ENCODE assay signal across 21 cellular contexts in the genomic region with DNA sequence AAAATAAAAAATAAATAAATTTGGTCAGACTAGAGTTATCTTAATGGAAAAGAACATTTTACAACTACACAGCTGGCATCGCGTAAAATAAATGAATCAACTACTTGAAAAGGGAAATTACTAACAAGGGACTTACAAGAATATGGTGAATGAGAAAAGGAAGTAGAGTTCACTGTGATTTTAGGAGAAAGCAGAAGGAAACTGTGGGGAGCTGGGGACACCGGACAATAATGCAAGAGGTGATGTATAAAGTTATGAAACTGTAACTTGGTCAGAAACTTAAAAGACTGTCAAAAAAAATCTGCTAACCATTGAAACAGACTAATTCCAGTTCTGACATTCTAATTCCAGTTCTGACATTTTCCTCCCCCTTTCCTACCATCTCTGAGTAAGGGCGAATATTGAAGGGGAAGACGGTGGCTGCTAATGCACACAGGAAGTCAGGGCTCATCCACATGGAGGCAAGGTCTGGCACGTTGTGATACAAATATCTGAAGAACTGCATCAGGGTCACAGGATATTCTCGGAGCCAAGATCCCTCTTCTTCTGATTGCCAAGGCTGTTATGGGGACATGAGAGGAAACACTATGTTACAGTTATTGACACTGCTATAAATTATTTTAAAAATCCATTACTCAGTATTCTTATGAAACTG.
DNase-seq lines count a peak whose midpoint lies in the region; ATAC-seq and TF ChIP-seq lines count a peak whose summit lies in the region.
"Had no signal": no experiment of that assay in that cellular context is flagged by ENCODE, and none has a peak within 500 bp of the region (broad histone marks: within the 10 kb centered on the region; RNA-seq: fewer than 3 reads in every experiment).

No MANE protein-coding gene starts in this region.

- ATAC-seq in naive thymus-derived CD4-positive, alpha-beta T cell: peak; percentile 72
- ATAC-seq: K562; stimulated activated naive CD8-positive, alpha-beta T cell treated with anti-CD3 and anti-CD28 coated beads, Interleukin-15, amount 100 ng/mL, for 72 hours had no signal

- DNase-seq in CD1c-positive myeloid dendritic cell (ENCODE audit: extremely low spot score) (peak; percentile 36), NB4 (ENCODE audit: low read depth) (peak; percentile 53), cerebellum (ENCODE audit: low spot score) (no peak), COR-L47 (lab: John Stamatoyannopoulos, UW) (no peak), putamen (ENCODE audit: low spot score) (no peak), foreskin melanocyte (no peak)
- DNase-seq in naive thymus-derived CD4-positive, alpha-beta T cell: no peak
- DNase-seq: activated gamma-delta T cell treated with Interleukin-2 at 50 U/mL for 16 hours; Caco-2; central memory CD4-positive, alpha-beta T cell; effector CD8-positive, alpha-beta T cell; H9; kidney glomerular epithelial cell; NCI-H1417; NCI-H2171 treated with DMSO at 0.1 percent for 48 hours; NCI-H774; stimulated activated CD4-positive, alpha-beta T cell treated with anti-CD3 and anti-CD28 coated beads, Interleukin-2, amount 100 ng/mL, for 24 hours; stimulated activated naive CD8-positive, alpha-beta T cell treated with anti-CD3 and anti-CD28 coated beads, Interleukin-15, amount 100 ng/mL, for 72 hours; SW 1271 had no signal

- no peak for TF ChIP-seq CTCF in NB4 (IDR thresholded peaks at IDR 0.05; ENCODE audit: low read depth, low read length)

- H3K4me1 ChIP-seq in naive thymus-derived CD4-positive, alpha-beta T cell (ENCODE audit: control insufficient read depth in 2 of 2, insufficient read depth in 2 of 2, low read length in 2 of 2): no peaks in the 10 kb centered on the region
- H3K4me1 ChIP-seq: Caco-2 had no signal

- peaks cover 9% of the 10 kb centered on the region for H3K4me1 Mint-ChIP-seq in dendritic cell treated with granulocyte-macrophage colony-stimulating factor and Interleukin-4, amounts not matched to agents 40 ng/mL and 50 ng/mL, for 4 days (ENCODE audit: low read depth)
- no peaks in the 10 kb centered on the region for H3K4me1 Mint-ChIP-seq in naive thymus-derived CD4-positive, alpha-beta T cell
- H3K4me1 Mint-ChIP-seq: H9; stimulated activated naive CD8-positive, alpha-beta T cell treated with anti-CD3 and anti-CD28 coated beads, Interleukin-15, amount 100 ng/mL, for 72 hours had no signal

- no peak overlapping the region for H3K27ac ChIP-seq in naive thymus-derived CD4-positive, alpha-beta T cell (ENCODE audit: low read depth, low read length)

- no peak for TF ChIP-seq POLR2A in NB4 (IDR thresholded peaks at IDR 0.05; ENCODE audit: extremely low read depth, insufficient read length)

- CTCF ChIA-PET in naive thymus-derived CD4-positive, alpha-beta T cell (lab: Charles Lee): no interaction called here

- POLR2A ChIA-PET in naive thymus-derived CD4-positive, alpha-beta T cell (lab: Charles Lee): no interaction called here

- H3K27me3 Mint-ChIP-seq in dendritic cell treated with granulocyte-macrophage colony-stimulating factor and Interleukin-4, amounts not matched to agents 40 ng/mL and 50 ng/mL, for 4 days: no peaks in the 10 kb centered on the region
- peaks cover 0 to 15% (median 0%) of the 10 kb centered on the region in 5 donors for H3K27me3 Mint-ChIP-seq in naive thymus-derived CD4-positive, alpha-beta T cell
- H3K27me3 Mint-ChIP-seq: stimulated activated naive CD8-positive, alpha-beta T cell treated with anti-CD3 and anti-CD28 coated beads, Interleukin-15, amount 100 ng/mL, for 72 hours had no signal

- H3K27ac Mint-ChIP-seq in dendritic cell treated with granulocyte-macrophage colony-stimulating factor and Interleukin-4, amounts not matched to agents 40 ng/mL and 50 ng/mL, for 4 days: peak overlapping the region; percentile 10
- H3K27ac Mint-ChIP-seq in naive thymus-derived CD4-positive, alpha-beta T cell: no peak overlapping the region
- H3K27ac Mint-ChIP-seq: H9; stimulated activated naive CD8-positive, alpha-beta T cell treated with anti-CD3 and anti-CD28 coated beads, Interleukin-15, amount 100 ng/mL, for 72 hours had no signal

- no peaks in the 10 kb centered on the region for H3K36me3 ChIP-seq in naive thymus-derived CD4-positive, alpha-beta T cell (ENCODE audit: control insufficient read depth in 2 of 3, insufficient read depth in 3 of 3, low read length in 3 of 3)

- H3K9me3 Mint-ChIP-seq in dendritic cell treated with granulocyte-macrophage colony-stimulating factor and Interleukin-4, amounts not matched to agents 40 ng/mL and 50 ng/mL, for 4 days: no peaks in the 10 kb centered on the region
- no peaks in the 10 kb centered on the region for H3K9me3 Mint-ChIP-seq in naive thymus-derived CD4-positive, alpha-beta T cell
- H3K9me3 Mint-ChIP-seq: H9; stimulated activated naive CD8-positive, alpha-beta T cell treated with anti-CD3 and anti-CD28 coated beads, Interleukin-15, amount 100 ng/mL, for 72 hours had no signal

- peaks cover 68% of the 10 kb centered on the region for H3K36me3 Mint-ChIP-seq in dendritic cell treated with granulocyte-macrophage colony-stimulating factor and Interleukin-4, amounts not matched to agents 40 ng/mL and 50 ng/mL, for 4 days (ENCODE audit: low read depth)
- no peaks in the 10 kb centered on the region for H3K36me3 Mint-ChIP-seq in naive thymus-derived CD4-positive, alpha-beta T cell

- H3K27me3 ChIP-seq in naive thymus-derived CD4-positive, alpha-beta T cell (ENCODE audit: control insufficient read depth in 2 of 2, insufficient read depth in 2 of 2, low read length in 2 of 2): no peaks in the 10 kb centered on the region

- H3K4me3 Mint-ChIP-seq in dendritic cell treated with granulocyte-macrophage colony-stimulating factor and Interleukin-4, amounts not matched to agents 40 ng/mL and 50 ng/mL, for 4 days: no peak overlapping the region
- no peak overlapping the region for H3K4me3 Mint-ChIP-seq in naive thymus-derived CD4-positive, alpha-beta T cell
- H3K4me3 Mint-ChIP-seq: H9; stimulated activated naive CD8-positive, alpha-beta T cell treated with anti-CD3 and anti-CD28 coated beads, Interleukin-15, amount 100 ng/mL, for 72 hours had no signal

- H3K4me3 ChIP-seq in NB4 (ENCODE audit: low read depth, low read length): no peak overlapping the region
- H3K4me3 ChIP-seq in naive thymus-derived CD4-positive, alpha-beta T cell (ENCODE audit: low read length): no peak overlapping the region
- H3K4me3 ChIP-seq: K562 had no signal

- no peaks in the 10 kb centered on the region for H3K9me3 ChIP-seq in naive thymus-derived CD4-positive, alpha-beta T cell (ENCODE audit: control insufficient read depth in 2 of 3, low read length in 3 of 3)
- H3K9me3 ChIP-seq: Caco-2 had no signal

- intact Hi-C loops in dendritic cell treated with granulocyte-macrophage colony-stimulating factor and Interleukin-4, amounts not matched to agents 40 ng/mL and 50 ng/mL, for 4 days (cut with micrococcal nuclease): no loop called here
- intact Hi-C loops in naive thymus-derived CD4-positive, alpha-beta T cell (cut with micrococcal nuclease): loop anchor here in 1 of 2 donors (10.0 kb wide), 1 partner anchor 221 kb away; no protein-coding TSS in a partner anchor

Comparison
In these comparisons a context has a peak if more than half of its experiments do, and no peak if none do; other contexts are left out.
1. DNase-seq: peak in CD1c-positive myeloid dendritic cell (single experiment) and NB4 (single experiment); none in naive thymus-derived CD4-positive, alpha-beta T cell (0 of 9), cerebellum (single experiment), COR-L47 (single experiment), putamen (single experiment) and foreskin melanocyte (single experiment).